13 cellular contexts compared by ENCODE assay signal in the genomic region with DNA sequence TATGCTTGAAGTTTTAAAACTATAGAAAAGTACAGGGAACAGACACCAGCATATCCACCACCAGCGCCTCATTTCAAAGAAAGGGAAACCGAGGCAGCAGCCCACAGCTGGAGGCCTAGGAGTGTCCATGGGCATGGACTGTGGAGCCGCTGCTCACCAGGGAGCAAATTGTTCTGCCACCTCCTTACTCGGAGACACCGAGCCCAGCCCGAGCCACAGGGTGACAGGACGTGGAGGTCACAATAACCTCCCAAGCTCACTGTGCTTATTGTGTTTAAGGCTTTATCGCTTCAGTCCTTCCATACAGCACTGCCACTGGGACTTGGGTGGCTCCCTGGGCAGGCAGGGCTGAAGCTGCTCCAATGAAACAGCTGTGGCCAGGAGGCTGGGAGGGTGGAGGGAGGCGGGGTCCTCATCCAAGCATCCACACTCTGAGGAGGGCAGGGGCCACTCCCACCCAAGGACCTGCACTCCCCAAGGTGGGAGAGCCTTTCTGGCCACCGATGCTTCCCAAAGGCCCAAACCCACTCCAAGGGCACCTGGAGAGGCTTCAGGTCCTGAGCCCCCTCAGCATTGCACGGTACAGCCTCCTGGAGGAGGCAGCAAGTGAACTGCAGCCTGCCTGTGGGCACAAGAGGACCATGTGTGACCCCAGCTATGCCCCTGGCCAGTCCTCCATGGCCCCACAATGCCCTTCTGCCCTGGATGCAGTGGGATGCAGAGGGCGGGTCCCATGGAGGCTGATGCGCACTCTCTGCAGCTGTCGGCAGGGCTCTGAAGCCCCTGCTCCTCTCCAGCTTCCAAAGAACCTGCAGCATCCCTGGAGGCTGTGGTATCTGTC.
"Had no signal": no experiment of that assay in that cellular context is flagged by ENCODE, and none has a peak within 500 bp of the region (broad histone marks: within the 10 kb centered on the region; RNA-seq: fewer than 3 reads in every experiment).

No MANE protein-coding gene starts in this region.

- H3K4me3 ChIP-seq: pancreas, smooth muscle cell, tibial artery had no signal

- H3K27ac Mint-ChIP-seq: activated naive CD8-positive, alpha-beta T cell treated with anti-CD3 and anti-CD28 coated beads, Interleukin-2, amount 50 U/mL, for 24 hours; activated T-helper 1 cell treated with anti-CD3 and anti-CD28 coated beads, Interleukin-12 subunit alpha, Interleukin-12 subunit beta, Interleukin-2, Interleukin-4 antibody, amounts not matched to agents 30 ng/mL and 10 ng/mL and 1 ng/mL, durations not matched to agents 14 hours and 24 hours and 36 hours; natural killer cell; stimulated activated effector memory CD8-positive, alpha-beta T cell treated with anti-CD3 and anti-CD28 coated beads, Interleukin-12 subunit alpha, Interleukin-12 subunit beta, amount 100 ng/mL, for 72 hours; T-helper 17 cell had no signal

- H3K36me3 ChIP-seq: pancreas, tibial artery had no signal

- H3K27me3 ChIP-seq: pancreas, tibial artery had no signal

- H3K4me1 ChIP-seq: pancreas, tibial artery had no signal

- H3K27ac ChIP-seq: pancreas, tibial artery had no signal

- H3K4me3 Mint-ChIP-seq: activated naive CD8-positive, alpha-beta T cell treated with anti-CD3 and anti-CD28 coated beads, Interleukin-2, amount 50 U/mL, for 24 hours; activated T-helper 1 cell treated with anti-CD3 and anti-CD28 coated beads, Interleukin-12 subunit alpha, Interleukin-12 subunit beta, Interleukin-2, Interleukin-4 antibody, amounts not matched to agents 30 ng/mL and 10 ng/mL and 1 ng/mL, durations not matched to agents 14 hours and 24 hours and 36 hours; natural killer cell; stimulated activated effector memory CD8-positive, alpha-beta T cell treated with anti-CD3 and anti-CD28 coated beads, Interleukin-12 subunit alpha, Interleukin-12 subunit beta, amount 100 ng/mL, for 72 hours; T-helper 17 cell had no signal

- H3K9me3 Mint-ChIP-seq: stimulated activated effector memory CD8-positive, alpha-beta T cell treated with anti-CD3 and anti-CD28 coated beads, Interleukin-12 subunit alpha, Interleukin-12 subunit beta, amount 100 ng/mL, for 72 hours had no signal

- H3K4me1 Mint-ChIP-seq: activated naive CD8-positive, alpha-beta T cell treated with anti-CD3 and anti-CD28 coated beads, Interleukin-2, amount 50 U/mL, for 24 hours; natural killer cell; stimulated activated effector memory CD8-positive, alpha-beta T cell treated with anti-CD3 and anti-CD28 coated beads, Interleukin-12 subunit alpha, Interleukin-12 subunit beta, amount 100 ng/mL, for 72 hours had no signal

- DNase-seq: activated CD4-positive, alpha-beta T cell treated with anti-CD3 and anti-CD28 coated beads, Interleukin-2, amount 50 U/mL, for 1 hour; activated CD4-positive, CD25-positive, alpha-beta regulatory T cell; activated naive CD4-positive, alpha-beta T cell treated with Interleukin-2 at 50 U/mL for 16 hours; activated naive CD8-positive, alpha-beta T cell treated with anti-CD3 and anti-CD28 coated beads, Interleukin-2, amount 50 U/mL, for 24 hours; kidney glomerular epithelial cell; natural killer cell; retina; T-helper 17 cell had no signal

- H3K9me3 ChIP-seq: pancreas had no signal

- H3K36me3 Mint-ChIP-seq: stimulated activated effector memory CD8-positive, alpha-beta T cell treated with anti-CD3 and anti-CD28 coated beads, Interleukin-12 subunit alpha, Interleukin-12 subunit beta, amount 100 ng/mL, for 72 hours had no signal
